In the genomic region with DNA sequence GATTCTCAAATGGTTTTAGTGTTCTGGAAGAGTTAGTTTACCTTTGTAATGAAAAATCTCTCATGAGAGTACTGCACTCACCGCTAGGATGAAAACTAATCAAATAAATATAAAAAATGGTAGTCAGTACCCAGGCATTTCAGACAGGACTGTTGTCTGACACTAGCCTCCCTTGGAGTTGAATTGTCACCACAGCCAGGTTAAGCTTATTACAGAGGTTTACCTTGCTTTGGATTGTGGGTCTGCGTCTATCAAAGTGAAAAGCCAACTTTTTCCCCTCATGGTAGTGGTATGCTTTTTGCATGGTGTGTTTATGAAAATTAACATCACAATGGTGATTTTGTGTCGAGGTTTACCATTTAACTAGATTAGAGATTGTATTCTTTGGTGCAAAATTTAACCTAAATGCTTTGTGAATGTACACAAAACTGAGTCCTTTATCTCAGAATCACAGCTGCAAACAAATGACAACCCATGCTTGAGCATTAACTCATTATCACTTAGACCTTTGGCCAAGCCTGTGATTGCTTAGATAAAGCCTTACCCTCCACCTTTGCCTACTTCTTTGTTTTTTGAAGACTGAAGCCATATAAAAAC, we compare ENCODE assay signal across 1 cellular context.
TF ChIP-seq lines count a peak whose summit lies in the region.

No MANE protein-coding gene starts in this region.

TF ChIP-seq in H1, 55 proteins besides CTCF, POLR2A, EP300 and RAD21:
- TF ChIP-seq NRF1 (IDR thresholded peaks at IDR 0.05; ENCODE audit: low read depth, low read length) (no peak), TAF1 (IDR thresholded peaks at IDR 0.05; ENCODE audit: low read depth, low read length) (no peak), CHD1 (IDR thresholded peaks at IDR 0.05; ENCODE audit: low read depth, low read length) (no peak), E2F6 (IDR thresholded peaks at IDR 0.05) (no peak), JUN (IDR thresholded peaks at IDR 0.05; ENCODE audit: low read depth, low read length) (no peak), EGR1 (IDR thresholded peaks at IDR 0.05; ENCODE audit: borderline replicate concordance, low read depth, low read length) (no peak), SP1 (IDR thresholded peaks at IDR 0.05; ENCODE audit: low read depth, low read length) (no peak), CREB1 (IDR thresholded peaks at IDR 0.05) (no peak), FOSL1 (IDR thresholded peaks at IDR 0.05; ENCODE audit: insufficient read depth, low read depth, low read length) (no peak), ATF2 (IDR thresholded peaks at IDR 0.05; ENCODE audit: low read length) (no peak), POU5F1 (IDR thresholded peaks at IDR 0.05; ENCODE audit: low read depth, low read length) (no peak), CHD2 (IDR thresholded peaks at IDR 0.05; ENCODE audit: low read length) (no peak)
- TF ChIP-seq, protein P1, sequence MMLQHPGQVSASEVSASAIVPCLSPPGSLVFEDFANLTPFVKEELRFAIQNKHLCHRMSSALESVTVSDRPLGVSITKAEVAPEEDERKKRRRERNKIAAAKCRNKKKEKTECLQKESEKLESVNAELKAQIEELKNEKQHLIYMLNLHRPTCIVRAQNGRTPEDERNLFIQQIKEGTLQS (IDR thresholded peaks at IDR 0.05; ENCODE audit: insufficient read depth, low read depth, low read length) = no peak
